In genomic region chr4:16225996-16226815, GRCh38 we compare ENCODE assay signal across 8 cellular contexts. TPM values are rescaled to one million over a fixed set of nuclear protein-coding genes. Genes with fewer than 3 reads are reported as not detected.
A peak's percentile ranks its signal among the peaks of the same experiment; 100 is the strongest.
DNase-seq lines count a peak whose midpoint lies in the region; ATAC-seq and TF ChIP-seq lines count a peak whose summit lies in the region.

TSS of gene TAPT1 (minus strand) at chr4:16226471. CDS start at chr4:16226457, 14 bp downstream.

- in situ Hi-C loops in Panc1 (cut with HindIII; ENCODE audit: low pct_unique_long_range_greater_than_20kb, low sequenced_read_pairs), result no loop called here

- H3K27ac ChIP-seq in Panc1 (ENCODE audit: low read length), result peak within 1 kb of the TSS; percentile 73

- peaks cover 17% of the 10 kb centered on the region for H3K36me3 Mint-ChIP-seq in activated T-helper 17 cell treated with anti-CD3 and anti-CD28 coated beads, Interleukin-2, amount 50 U/mL, for 72 hours (ENCODE audit: low read depth)
- H3K36me3 Mint-ChIP-seq in naive thymus-derived CD8-positive, alpha-beta T cell, result peaks cover 0 to 2% (median 0%) of the 10 kb centered on the region in 3 donors

- CTCF ChIA-PET in Panc1 (lab: Charles Lee), result interaction anchor here (0.6 kb wide), 1 partner anchor 983 kb away, joined by 4 read pairs; no protein-coding TSS in a partner anchor

- peaks cover 22% of the 10 kb centered on the region for H3K4me1 Mint-ChIP-seq in activated T-helper 17 cell treated with anti-CD3 and anti-CD28 coated beads, Interleukin-2, amount 50 U/mL, for 72 hours
- H3K4me1 Mint-ChIP-seq in naive thymus-derived CD8-positive, alpha-beta T cell, result peaks cover 25 to 71% (median 58%) of the 10 kb centered on the region in 4 donors

- H3K27me3 ChIP-seq in Panc1 (ENCODE audit: control insufficient read depth, insufficient read depth, low read length), result no peaks in the 10 kb centered on the region

- ATAC-seq in GM19324 (IDR thresholded peaks at IDR 0.05; ENCODE audit: low FRiP score, unreplicated experiment) (peak; percentile 78), HG03442 (IDR thresholded peaks at IDR 0.05; ENCODE audit: unreplicated experiment) (peak; percentile 61), Panc1 (peak; percentile 93)
- ATAC-seq in activated T-helper 17 cell treated with anti-CD3 and anti-CD28 coated beads, Interleukin-2, amount 50 U/mL, for 72 hours (replicated peaks), result peak; percentile 86
- peak; percentile 60 to 69 for ATAC-seq in naive thymus-derived CD8-positive, alpha-beta T cell

- no peaks in the 10 kb centered on the region for H3K9me3 ChIP-seq in Panc1 (ENCODE audit: control insufficient read depth, insufficient read depth, low read depth, low read length)

- peak within 1 kb of the TSS; percentile 67 to 77 for H3K4me3 ChIP-seq in Panc1 (ENCODE audit: low read depth in 2 of 2, low read length in 2 of 2)
- peak within 1 kb of the TSS; percentile 84 for H3K4me3 ChIP-seq in fibroblast of mammary gland (ENCODE audit: control insufficient read depth, low read depth, low read length)

- H3K9me3 Mint-ChIP-seq in activated T-helper 17 cell treated with anti-CD3 and anti-CD28 coated beads, Interleukin-2, amount 50 U/mL, for 72 hours, result no peaks in the 10 kb centered on the region
- no peaks in the 10 kb centered on the region for H3K9me3 Mint-ChIP-seq in naive thymus-derived CD8-positive, alpha-beta T cell

- H3K36me3 ChIP-seq in Panc1 (ENCODE audit: control insufficient read depth, insufficient read depth, low read length), result no peaks in the 10 kb centered on the region

- H3K27ac Mint-ChIP-seq in activated T-helper 17 cell treated with anti-CD3 and anti-CD28 coated beads, Interleukin-2, amount 50 U/mL, for 72 hours, result peak within 1 kb of the TSS; percentile 89
- H3K27ac Mint-ChIP-seq in naive thymus-derived CD8-positive, alpha-beta T cell, result peak within 1 kb of the TSS; percentile 94 to 98 (median 97)

- peak; percentile 86 for DNase-seq in CD1c-positive myeloid dendritic cell (ENCODE audit: extremely low spot score)
- no peak for DNase-seq in Panc1 (ENCODE audit: low read depth, low spot score)
- peak; percentile 44 for DNase-seq in fibroblast of mammary gland (ENCODE audit: low read depth)
- DNase-seq in naive thymus-derived CD8-positive, alpha-beta T cell, result peak; percentile 47 to 80 (median 66)
- DNase-seq in stimulated activated naive CD4-positive, alpha-beta T cell treated with Interleukin-2 at 50 U/mL for 16 hours (lab: John Stamatoyannopoulos, UW), result peak; percentile 76

- H3K4me3 Mint-ChIP-seq in activated T-helper 17 cell treated with anti-CD3 and anti-CD28 coated beads, Interleukin-2, amount 50 U/mL, for 72 hours, result peak within 1 kb of the TSS; percentile 86
- H3K4me3 Mint-ChIP-seq in naive thymus-derived CD8-positive, alpha-beta T cell, result peak within 1 kb of the TSS; percentile 82 to 97 (median 92)

- intact Hi-C loops in Panc1 (cut with micrococcal nuclease; ENCODE audit: unreplicated experiment), result no loop called here

- no peaks in the 10 kb centered on the region for H3K27me3 Mint-ChIP-seq in activated T-helper 17 cell treated with anti-CD3 and anti-CD28 coated beads, Interleukin-2, amount 50 U/mL, for 72 hours
- no peaks in the 10 kb centered on the region for H3K27me3 Mint-ChIP-seq in naive thymus-derived CD8-positive, alpha-beta T cell

- POLR2A ChIA-PET in Panc1 (lab: Charles Lee), result no interaction called here
- POLR2A ChIA-PET in naive thymus-derived CD8-positive, alpha-beta T cell (lab: Charles Lee), result interaction anchor here (1.1 to 1.7 kb wide), 2 partner anchors 9 to 13 kb away, joined by 3 to 8 read pairs; no protein-coding TSS in a partner anchor

- peaks cover 6% of the 10 kb centered on the region for H3K4me1 ChIP-seq in Panc1 (ENCODE audit: control insufficient read depth, insufficient read depth, low read length)

- TF ChIP-seq CTCF in Panc1 (IDR thresholded peaks at IDR 0.05) (no peak), fibroblast of mammary gland (conservative IDR thresholded peaks at IDR 0.05; ENCODE audit: control insufficient read depth, insufficient read depth, low read depth, low read length) (no peak)

- no TSS peak for BruUV-seq in Panc1 (replicated peaks; lab: Mats Ljungman, UMichigan)

RNA-seq across cellular contexts. Expression of gene TAPT1, which starts in this region (rescaled TPM):
- total RNA-seq in Panc1 (2021; ENCODE audit: unreplicated experiment), result 17.3 TPM
- polyA plus RNA-seq in Panc1 (2012; ENCODE audit: insufficient read length), result 6.6 TPM
- 10 to 100 TPM; 27.4 to 31.0 TPM for total RNA-seq in activated T-helper 17 cell treated with anti-CD3 and anti-CD28 coated beads, Interleukin-2, amount 50 U/mL, for 72 hours
- total RNA-seq in naive thymus-derived CD8-positive, alpha-beta T cell, result 10 to 100 TPM; 74.1 to 75.0 TPM
- 10 to 100 TPM; 15.7 to 26.3 (median 26.1) TPM for polyA plus RNA-seq in naive thymus-derived CD8-positive, alpha-beta T cell
